In the genomic region with DNA sequence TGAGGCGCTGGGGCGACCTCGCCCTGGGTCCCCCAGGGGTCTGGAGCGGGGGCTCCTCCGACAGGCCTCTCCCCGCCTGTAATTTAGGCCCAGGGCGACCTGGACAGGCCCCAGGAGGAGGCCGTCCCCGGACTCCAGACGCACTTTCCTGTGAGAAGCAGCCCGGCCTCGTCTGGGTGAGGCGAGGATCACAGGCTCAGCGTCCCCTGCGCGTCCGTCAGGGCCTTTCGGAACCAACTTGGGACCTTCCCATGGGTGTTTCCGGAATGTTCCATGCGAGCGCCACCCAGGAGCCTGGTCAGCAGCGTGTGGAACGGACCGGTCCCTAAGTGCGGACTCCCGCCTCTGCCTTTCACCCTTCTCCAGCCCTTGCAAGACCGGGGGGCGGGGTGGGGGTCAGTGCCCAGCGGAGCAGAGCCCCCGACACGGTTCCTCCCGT, we compare ENCODE assay signal across 9 cellular contexts. TPM values are rescaled to one million over a fixed set of nuclear protein-coding genes. Genes with fewer than 3 reads are reported as not detected.
DNase-seq lines count a peak whose midpoint lies in the region; ATAC-seq and TF ChIP-seq lines count a peak whose summit lies in the region.
"Had no signal": no experiment of that assay in that cellular context is flagged by ENCODE, and none has a peak within 500 bp of the region (broad histone marks: within the 10 kb centered on the region; RNA-seq: fewer than 3 reads in every experiment).

No MANE protein-coding gene starts in this region.

- POLR2A ChIA-PET in T-cell (lab: Charles Lee), result no interaction called here

- H3K4me3 ChIP-seq in skeletal muscle cell (ENCODE audit: low read depth, low read length), result peak overlapping the region; percentile 41

- CTCF ChIA-PET in T-cell (lab: Charles Lee), result no interaction called here

- H3K4me1 Mint-ChIP-seq in CD14-positive monocyte, result peaks cover 4% of the 10 kb centered on the region
- H3K4me1 Mint-ChIP-seq in T-cell, result peaks cover 0 to 14% (median 8%) of the 10 kb centered on the region in 3 donors

- DNase-seq in CD14-positive monocyte (ENCODE audit: low spot score) (no peak), T-cell (no peak), iPS-NIHi11 (ENCODE audit: low spot score) (peak; percentile 45), skeletal muscle cell (ENCODE audit: low read depth) (no peak), germinal center (ENCODE audit: low spot score) (no peak), NCI-H82 treated with DMSO at 0.1 percent for 48 hours (lab: John Stamatoyannopoulos, UW; ENCODE audit: unreplicated experiment) (no peak), SK-N-DZ (ENCODE audit: low spot score) (no peak)
- no peak for DNase-seq in effector CD4-positive, alpha-beta T cell
- DNase-seq: activated CD4-positive, CD25-positive, alpha-beta regulatory T cell treated with anti-CD3 and anti-CD28 coated beads, Interleukin-2, amount 50 U/mL, for 72 hours had no signal

- H3K9me3 Mint-ChIP-seq in CD14-positive monocyte (peaks cover 0 to 22% (median 6%) of the 10 kb centered on the region in 7 donors), T-cell (no peaks in the 10 kb centered on the region)

- H3K27ac Mint-ChIP-seq in CD14-positive monocyte (no peak overlapping the region), T-cell (no peak overlapping the region)

- ATAC-seq in T-cell (replicated peaks in 1 of 4), result no peak

- H3K27me3 Mint-ChIP-seq in CD14-positive monocyte (ENCODE audit: low read depth in 3 of 3) (peaks cover 48 to 60% (median 52%) of the 10 kb centered on the region in 3 donors), T-cell (peaks cover 6 to 23% of the 10 kb centered on the region in 2 donors)

- H3K36me3 Mint-ChIP-seq in CD14-positive monocyte (peaks cover 0 to 3% of the 10 kb centered on the region in 2 donors), T-cell (no peaks in the 10 kb centered on the region)

- H3K4me3 Mint-ChIP-seq in CD14-positive monocyte (peak overlapping the region; percentile 9 to 76), T-cell (peak overlapping the region in 2 of 3 donors; percentile 13 to 76)

- intact Hi-C loops in CD14-positive monocyte (cut with micrococcal nuclease), result no loop called here

- no peak for TF ChIP-seq CTCF in CD14-positive monocyte (IDR thresholded peaks at IDR 0.05)

RNA-seq across cellular contexts. Expression of gene GRTP1, which starts 1.0 kb away (rescaled TPM):
- polyA plus RNA-seq in CD14-positive monocyte, result not detected
- 1 to 10 TPM in 3 of 5 donors, under 1 TPM in 1, not detected in 1; 0.98 to 1.4 (median 1.2) TPM for total RNA-seq in T-cell
- polyA plus RNA-seq in SK-N-DZ (2014; cell fraction: cytosol; rRNA removed), result 1.8 and 1.9 TPM in 2 replicates
- 0.77 and 2.4 TPM in 2 replicates for polyA plus RNA-seq in SK-N-DZ (2014; cell fraction: nucleus; rRNA removed)
